ENCODE assay signal across 1 cellular context in the genomic region with DNA sequence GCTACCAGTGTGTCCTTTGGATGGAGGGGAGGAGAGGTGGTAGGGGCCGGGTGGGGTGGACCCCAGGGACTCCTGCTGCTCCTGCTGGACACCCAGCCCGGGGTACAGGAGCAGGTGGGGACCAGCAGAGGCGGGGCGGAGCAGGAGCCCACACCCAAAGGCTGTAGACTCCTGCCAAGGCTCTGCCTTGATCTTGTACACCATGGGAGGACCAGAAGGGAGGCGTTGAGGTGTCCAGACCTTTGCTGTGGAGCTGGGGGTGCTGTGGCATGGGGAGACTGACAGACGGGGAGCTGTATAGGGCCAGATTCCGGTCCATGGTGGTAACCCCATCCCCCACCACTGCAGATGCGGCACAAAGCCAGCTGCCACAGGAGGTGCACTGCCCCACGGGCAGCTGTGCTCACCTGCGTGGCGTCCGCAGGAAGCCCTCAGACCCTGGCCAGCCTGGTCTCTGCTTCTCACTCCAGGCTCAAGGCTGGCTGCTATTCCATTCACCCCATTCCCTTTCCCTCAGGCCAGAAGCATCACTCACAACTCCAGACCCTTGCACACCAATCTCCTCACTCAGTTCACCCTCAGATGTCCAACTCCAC.
TF ChIP-seq lines count a peak whose summit lies in the region.

No MANE protein-coding gene starts in this region.

TF ChIP-seq in HepG2, 621 proteins besides CTCF, POLR2A, EP300 and RAD21:
- TF ChIP-seq YEATS4 (CRISPR knock-in tag; IDR thresholded peaks at IDR 0.05; ENCODE audit: borderline replicate concordance) (no peak), HNRNPL (IDR thresholded peaks at IDR 0.05; ENCODE audit: low read depth, low read length) (0 out of 2 replicates have a peak, but pooled peaks have one; percentile 30), SUZ12 (IDR thresholded peaks at IDR 0.05; ENCODE audit: low read depth, low read length) (no peak)
- TF ChIP-seq, protein P1, sequence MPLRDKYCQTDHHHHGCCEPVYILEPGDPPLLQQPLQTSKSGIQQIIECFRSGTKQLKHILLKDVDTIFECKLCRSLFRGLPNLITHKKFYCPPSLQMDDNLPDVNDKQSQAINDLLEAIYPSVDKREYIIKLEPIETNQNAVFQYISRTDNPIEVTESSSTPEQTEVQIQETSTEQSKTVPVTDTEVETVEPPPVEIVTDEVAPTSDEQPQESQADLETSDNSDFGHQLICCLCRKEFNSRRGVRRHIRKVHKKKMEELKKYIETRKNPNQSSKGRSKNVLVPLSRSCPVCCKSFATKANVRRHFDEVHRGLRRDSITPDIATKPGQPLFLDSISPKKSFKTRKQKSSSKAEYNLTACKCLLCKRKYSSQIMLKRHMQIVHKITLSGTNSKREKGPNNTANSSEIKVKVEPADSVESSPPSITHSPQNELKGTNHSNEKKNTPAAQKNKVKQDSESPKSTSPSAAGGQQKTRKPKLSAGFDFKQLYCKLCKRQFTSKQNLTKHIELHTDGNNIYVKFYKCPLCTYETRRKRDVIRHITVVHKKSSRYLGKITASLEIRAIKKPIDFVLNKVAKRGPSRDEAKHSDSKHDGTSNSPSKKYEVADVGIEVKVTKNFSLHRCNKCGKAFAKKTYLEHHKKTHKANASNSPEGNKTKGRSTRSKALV (CRISPR knock-in tag; IDR thresholded peaks at IDR 0.05): 0 out of 2 replicates have a peak, but pooled peaks have one; percentile 33
- TF ChIP-seq, protein P2, sequence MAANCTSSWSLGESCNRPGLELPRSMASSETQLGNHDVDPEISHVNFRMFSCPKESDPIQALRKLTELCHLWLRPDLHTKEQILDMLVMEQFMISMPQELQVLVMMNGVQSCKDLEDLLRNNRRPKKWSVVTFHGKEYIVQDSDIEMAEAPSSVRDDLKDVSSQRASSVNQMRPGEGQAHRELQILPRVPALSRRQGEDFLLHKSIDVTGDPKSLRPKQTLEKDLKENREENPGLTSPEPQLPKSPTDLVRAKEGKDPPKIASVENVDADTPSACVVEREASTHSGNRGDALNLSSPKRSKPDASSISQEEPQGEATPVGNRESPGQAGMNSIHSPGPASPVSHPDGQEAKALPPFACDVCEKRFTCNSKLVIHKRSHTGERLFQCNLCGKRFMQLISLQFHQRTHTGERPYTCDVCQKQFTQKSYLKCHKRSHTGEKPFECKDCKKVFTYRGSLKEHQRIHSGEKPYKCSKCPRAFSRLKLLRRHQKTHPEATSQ (CRISPR knock-in tag; IDR thresholded peaks at IDR 0.05; ENCODE audit: borderline replicate concordance): no peak
